ENCODE assay signal across 20 cellular contexts in the genomic region with DNA sequence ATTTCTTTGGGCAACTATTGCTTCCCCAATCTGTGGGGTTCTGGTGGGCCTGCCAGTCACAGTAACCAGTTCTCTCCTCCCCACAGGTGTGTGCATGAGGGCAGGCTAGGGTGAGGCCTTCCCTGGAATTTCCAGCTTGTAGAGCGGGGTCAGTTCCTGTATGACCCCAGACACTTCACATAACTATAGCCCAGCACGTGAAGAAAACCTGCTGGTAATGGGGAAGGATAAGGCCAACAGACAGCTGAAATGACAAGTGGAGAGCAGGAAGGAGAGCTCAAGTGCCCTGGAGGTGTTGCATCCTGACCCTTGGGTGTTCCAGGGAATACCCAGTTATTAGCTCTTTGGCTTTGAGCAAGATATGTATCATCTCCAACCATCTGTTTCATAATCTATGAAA.
DNase-seq lines count a peak whose midpoint lies in the region; ATAC-seq and TF ChIP-seq lines count a peak whose summit lies in the region.
"Had no signal": no experiment of that assay in that cellular context is flagged by ENCODE, and none has a peak within 500 bp of the region (broad histone marks: within the 10 kb centered on the region; RNA-seq: fewer than 3 reads in every experiment).

No MANE protein-coding gene starts in this region.

- TF ChIP-seq CTCF in HFFc6 (IDR thresholded peaks at IDR 0.05): no peak
- no peak for TF ChIP-seq CTCF in endothelial cell (IDR thresholded peaks at IDR 0.05; ENCODE audit: unreplicated experiment)

- H3K4me1 Mint-ChIP-seq in activated T-cell treated with anti-CD3 and anti-CD28 coated beads, Interleukin-2, amount 50 U/mL, for 72 hours (ENCODE audit: low read depth): peaks cover 9% of the 10 kb centered on the region
- H3K4me1 Mint-ChIP-seq in activated T-cell treated with anti-CD3 and anti-CD28 coated beads, Interleukin-2, amount 50 U/mL, for 4 hours (ENCODE audit: low read depth): peaks cover 5% of the 10 kb centered on the region
- H3K4me1 Mint-ChIP-seq in T-cell (peaks cover 7 to 21% (median 18%) of the 10 kb centered on the region in 3 donors), HFFc6 (ENCODE audit: low read depth) (no peaks in the 10 kb centered on the region), endothelial cell (ENCODE audit: unreplicated experiment) (no peaks in the 10 kb centered on the region)
- H3K4me1 Mint-ChIP-seq in effector memory CD8-positive, alpha-beta T cell (ENCODE audit: low read depth in 2 of 2): peaks cover 0 to 4% of the 10 kb centered on the region in 2 donors
- peaks cover 5% of the 10 kb centered on the region for H3K4me1 Mint-ChIP-seq in stimulated activated effector memory CD8-positive, alpha-beta T cell treated with anti-CD3 and anti-CD28 coated beads, Interleukin-12 subunit alpha, Interleukin-12 subunit beta, amount 100 ng/mL, for 72 hours
- H3K4me1 Mint-ChIP-seq: brain, GM23338 had no signal

- POLR2A ChIA-PET in T-cell (lab: Charles Lee): interaction anchor here (0.5 to 1.1 kb wide), 5 partner anchors 10 to 75 kb away, joined by 3 to 6 read pairs (median 3); no protein-coding TSS in a partner anchor

- no peaks in the 10 kb centered on the region for H3K27me3 Mint-ChIP-seq in activated T-cell treated with anti-CD3 and anti-CD28 coated beads, Interleukin-2, amount 50 U/mL, for 72 hours (ENCODE audit: low read depth)
- no peaks in the 10 kb centered on the region for H3K27me3 Mint-ChIP-seq in activated T-cell treated with anti-CD3 and anti-CD28 coated beads, Interleukin-2, amount 50 U/mL, for 4 hours (ENCODE audit: low read depth)
- no peaks in the 10 kb centered on the region for H3K27me3 Mint-ChIP-seq in T-cell
- no peaks in the 10 kb centered on the region for H3K27me3 Mint-ChIP-seq in effector memory CD8-positive, alpha-beta T cell
- no peaks in the 10 kb centered on the region for H3K27me3 Mint-ChIP-seq in HFFc6 (ENCODE audit: insufficient read depth)
- peaks cover 3% of the 10 kb centered on the region for H3K27me3 Mint-ChIP-seq in endothelial cell (ENCODE audit: unreplicated experiment)
- H3K27me3 Mint-ChIP-seq: brain had no signal

- H3K36me3 Mint-ChIP-seq in activated T-cell treated with anti-CD3 and anti-CD28 coated beads, Interleukin-2, amount 50 U/mL, for 72 hours (ENCODE audit: insufficient read depth in 2 of 2): peaks cover 25 to 66% of the 10 kb centered on the region in 2 donors
- H3K36me3 Mint-ChIP-seq in activated T-cell treated with anti-CD3 and anti-CD28 coated beads, Interleukin-2, amount 50 U/mL, for 4 hours (ENCODE audit: insufficient read depth): peaks cover 63% of the 10 kb centered on the region
- H3K36me3 Mint-ChIP-seq in T-cell (peaks cover 80% of the 10 kb centered on the region), HFFc6 (ENCODE audit: low read depth) (peaks cover 40% of the 10 kb centered on the region), endothelial cell (ENCODE audit: low read depth, unreplicated experiment) (peaks cover 33% of the 10 kb centered on the region)
- H3K36me3 Mint-ChIP-seq in effector memory CD8-positive, alpha-beta T cell (ENCODE audit: insufficient read depth): peaks cover 25% of the 10 kb centered on the region
- H3K36me3 Mint-ChIP-seq in stimulated activated effector memory CD8-positive, alpha-beta T cell treated with anti-CD3 and anti-CD28 coated beads, Interleukin-12 subunit alpha, Interleukin-12 subunit beta, amount 100 ng/mL, for 72 hours: peaks cover 96% of the 10 kb centered on the region

- no peak for DNase-seq in activated T-cell treated with anti-CD3 and anti-CD28 coated beads, Interleukin-2, amount 50 U/mL, for 72 hours
- DNase-seq in activated T-cell treated with anti-CD3 and anti-CD28 coated beads, Interleukin-2, amount 50 U/mL, for 4 hours: no peak
- DNase-seq in T-cell (no peak), HFFc6 (no peak), midbrain (lab: John Stamatoyannopoulos, UW) (no peak), endothelial cell (ENCODE audit: low spot score) (no peak)
- DNase-seq in effector memory CD8-positive, alpha-beta T cell: no peak
- no peak for DNase-seq in stimulated activated effector memory CD8-positive, alpha-beta T cell treated with anti-CD3 and anti-CD28 coated beads, Interleukin-12 subunit alpha, Interleukin-12 subunit beta, amount 100 ng/mL, for 72 hours (ENCODE audit: low spot score in 2 of 2)
- DNase-seq: activated CD4-positive, alpha-beta T cell treated with anti-CD3 and anti-CD28 coated beads, Interleukin-2, amount 50 U/mL, for 4 hours; activated T-cell treated with anti-CD3 and anti-CD28 coated beads for 4 hours; effector CD8-positive, alpha-beta T cell; islet precursor cell; mucosa of descending colon; NCI-H510A; nucleus accumbens; small intestine; stomach; upper lobe of left lung had no signal

- H3K4me3 Mint-ChIP-seq in activated T-cell treated with anti-CD3 and anti-CD28 coated beads, Interleukin-2, amount 50 U/mL, for 72 hours: no peak overlapping the region
- H3K4me3 Mint-ChIP-seq in activated T-cell treated with anti-CD3 and anti-CD28 coated beads, Interleukin-2, amount 50 U/mL, for 4 hours: no peak overlapping the region
- H3K4me3 Mint-ChIP-seq in T-cell: no peak overlapping the region
- H3K4me3 Mint-ChIP-seq in effector memory CD8-positive, alpha-beta T cell: no peak overlapping the region
- H3K4me3 Mint-ChIP-seq in stimulated activated effector memory CD8-positive, alpha-beta T cell treated with anti-CD3 and anti-CD28 coated beads, Interleukin-12 subunit alpha, Interleukin-12 subunit beta, amount 100 ng/mL, for 72 hours: no peak overlapping the region
- H3K4me3 Mint-ChIP-seq in HFFc6: no peak overlapping the region
- H3K4me3 Mint-ChIP-seq in endothelial cell (ENCODE audit: unreplicated experiment): no peak overlapping the region
- H3K4me3 Mint-ChIP-seq: brain, GM23338 had no signal

- H3K9me3 Mint-ChIP-seq in activated T-cell treated with anti-CD3 and anti-CD28 coated beads, Interleukin-2, amount 50 U/mL, for 72 hours: peaks cover 6 to 9% of the 10 kb centered on the region in 2 donors
- peaks cover 8% of the 10 kb centered on the region for H3K9me3 Mint-ChIP-seq in activated T-cell treated with anti-CD3 and anti-CD28 coated beads, Interleukin-2, amount 50 U/mL, for 4 hours
- peaks cover 5 to 14% (median 11%) of the 10 kb centered on the region in 3 donors for H3K9me3 Mint-ChIP-seq in T-cell
- H3K9me3 Mint-ChIP-seq in effector memory CD8-positive, alpha-beta T cell: peaks cover 3 to 7% of the 10 kb centered on the region in 2 donors
- peaks cover 5% of the 10 kb centered on the region for H3K9me3 Mint-ChIP-seq in stimulated activated effector memory CD8-positive, alpha-beta T cell treated with anti-CD3 and anti-CD28 coated beads, Interleukin-12 subunit alpha, Interleukin-12 subunit beta, amount 100 ng/mL, for 72 hours
- H3K9me3 Mint-ChIP-seq in HFFc6: peaks cover 13% of the 10 kb centered on the region
- H3K9me3 Mint-ChIP-seq in endothelial cell (ENCODE audit: unreplicated experiment): no peaks in the 10 kb centered on the region

- peak overlapping the region; percentile 66 for H3K27ac Mint-ChIP-seq in activated T-cell treated with anti-CD3 and anti-CD28 coated beads, Interleukin-2, amount 50 U/mL, for 72 hours
- H3K27ac Mint-ChIP-seq in T-cell: peak overlapping the region; percentile 58 to 64
- peak overlapping the region; percentile 60 to 83 for H3K27ac Mint-ChIP-seq in effector memory CD8-positive, alpha-beta T cell
- H3K27ac Mint-ChIP-seq in stimulated activated effector memory CD8-positive, alpha-beta T cell treated with anti-CD3 and anti-CD28 coated beads, Interleukin-12 subunit alpha, Interleukin-12 subunit beta, amount 100 ng/mL, for 72 hours: peak overlapping the region; percentile 77
- H3K27ac Mint-ChIP-seq in HFFc6: no peak overlapping the region
- no peak overlapping the region for H3K27ac Mint-ChIP-seq in endothelial cell (ENCODE audit: unreplicated experiment)
- H3K27ac Mint-ChIP-seq: GM23338 had no signal

- CTCF ChIA-PET in T-cell (lab: Charles Lee): interaction anchor here in 1 of 2 donors (1.1 to 1.5 kb wide), 2 partner anchors 9 to 24 kb away, joined by 3 to 7 read pairs; no protein-coding TSS in a partner anchor

- peak; percentile 12 to 24 for ATAC-seq in activated T-cell treated with anti-CD3 and anti-CD28 coated beads, Interleukin-2, amount 50 U/mL, for 72 hours (replicated peaks in 1 of 2)
- no peak for ATAC-seq in activated T-cell treated with anti-CD3 and anti-CD28 coated beads, Interleukin-2, amount 50 U/mL, for 4 hours
- peak in 2 of 4 experiments; percentile 15 to 20 for ATAC-seq in T-cell (replicated peaks in 1 of 4)
- ATAC-seq in effector memory CD8-positive, alpha-beta T cell (replicated peaks): no peak
- no peak for ATAC-seq in stimulated activated effector memory CD8-positive, alpha-beta T cell treated with anti-CD3 and anti-CD28 coated beads, Interleukin-12 subunit alpha, Interleukin-12 subunit beta, amount 100 ng/mL, for 72 hours
- ATAC-seq: GM23338, mucosa of descending colon had no signal

Comparison
In these comparisons a context has a peak if more than half of its experiments do, and no peak if none do; other contexts are left out.
1. ATAC-seq: peak in activated T-cell treated with anti-CD3 and anti-CD28 coated beads, Interleukin-2, amount 50 U/mL, for 72 hours (2 of 2); none in activated T-cell treated with anti-CD3 and anti-CD28 coated beads, Interleukin-2, amount 50 U/mL, for 4 hours (0 of 2), effector memory CD8-positive, alpha-beta T cell (single experiment) and stimulated activated effector memory CD8-positive, alpha-beta T cell treated with anti-CD3 and anti-CD28 coated beads, Interleukin-12 subunit alpha, Interleukin-12 subunit beta, amount 100 ng/mL, for 72 hours (single experiment).
2. H3K27ac Mint-ChIP-seq: peak in activated T-cell treated with anti-CD3 and anti-CD28 coated beads, Interleukin-2, amount 50 U/mL, for 72 hours (single experiment), T-cell (2 of 2), effector memory CD8-positive, alpha-beta T cell (2 of 2) and stimulated activated effector memory CD8-positive, alpha-beta T cell treated with anti-CD3 and anti-CD28 coated beads, Interleukin-12 subunit alpha, Interleukin-12 subunit beta, amount 100 ng/mL, for 72 hours (single experiment); none in HFFc6 (single experiment) and endothelial cell (single experiment).